8 cellular contexts compared by ENCODE assay signal in the genomic region with DNA sequence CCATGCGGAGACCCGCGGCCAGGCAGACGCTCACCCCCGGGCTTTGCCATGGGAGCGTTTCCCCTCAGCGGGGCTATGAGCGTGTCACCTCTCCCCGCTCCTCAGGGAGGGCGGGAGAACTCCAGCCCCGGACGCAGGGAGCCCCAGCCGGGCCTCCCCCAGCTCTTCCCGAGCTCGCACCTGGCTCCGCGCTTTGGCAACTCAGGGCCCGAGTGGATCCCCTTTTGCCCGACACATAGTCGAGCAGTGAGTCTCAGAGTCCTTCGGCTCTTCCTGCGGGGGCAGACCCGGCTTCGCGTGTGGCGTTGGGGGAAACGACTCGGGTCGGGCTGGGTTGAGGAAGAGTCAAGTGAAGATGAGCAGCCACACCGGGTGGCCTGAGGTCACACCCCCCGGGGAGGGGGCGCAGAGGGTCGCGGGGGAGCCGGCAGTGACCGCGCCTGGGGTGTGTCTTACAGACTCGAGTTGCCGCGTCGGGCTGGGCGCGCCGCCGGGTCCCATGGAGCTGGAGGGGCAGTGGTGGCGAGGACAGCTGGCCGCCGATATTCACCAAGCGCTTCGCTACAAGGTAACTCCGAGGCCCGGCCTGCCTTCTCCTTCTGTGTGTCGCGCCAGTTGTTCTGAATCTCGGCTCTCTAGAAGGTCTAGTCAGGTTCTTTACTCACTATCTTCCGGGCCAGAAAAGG. TPM values are rescaled to one million over a fixed set of nuclear protein-coding genes. Genes with fewer than 3 reads are reported as not detected.
DNase-seq lines count a peak whose midpoint lies in the region; ATAC-seq and TF ChIP-seq lines count a peak whose summit lies in the region.

No MANE protein-coding gene starts in this region.

- H3K9me2 ChIP-seq in SU-DHL-6 (replicated peaks; ENCODE audit: insufficient read depth, low read length) = no peaks in the 10 kb centered on the region

- H3K27me3 ChIP-seq in HUES64 (ENCODE audit: insufficient read depth, low read length) (peaks cover 12% of the 10 kb centered on the region), SU-DHL-6 (ENCODE audit: low read length) (no peaks in the 10 kb centered on the region), vagina (no peaks in the 10 kb centered on the region)

- WGBS in HUES64 = under 1% methylated on average over 56 of the region's 56 CpGs

- H3K9ac ChIP-seq in HUES64 (ENCODE audit: low read depth, low read length) (peak overlapping the region; percentile 99), SU-DHL-6 (ENCODE audit: low read length) (peak overlapping the region; percentile 85)

- peak overlapping the region; percentile 96 for H3K4me3 Mint-ChIP-seq in progenitor cell of endocrine pancreas (ENCODE audit: low read depth)

- peaks cover 18% of the 10 kb centered on the region for H3K36me3 Mint-ChIP-seq in progenitor cell of endocrine pancreas (ENCODE audit: insufficient read depth)

- TF ChIP-seq CTCF in SU-DHL-6 (IDR thresholded peaks at IDR 0.05; ENCODE audit: insufficient read depth, low read length, poor library complexity, severe bottlenecking) = no peak
- TF ChIP-seq CTCF in progenitor cell of endocrine pancreas (IDR thresholded peaks at IDR 0.05; ENCODE audit: unreplicated experiment) = no peak
- no peak for TF ChIP-seq CTCF in vagina (IDR thresholded peaks at IDR 0.05)

- DNase-seq in ELR (ENCODE audit: low read depth) (peak; percentile 64), amygdala (lab: John Stamatoyannopoulos, UW) (peak in 42 of 56 donors; percentile 5 to 71 (median 36)), left ventricle myocardium superior (peak; percentile 65), progenitor cell of endocrine pancreas (ENCODE audit: low spot score, unreplicated experiment) (peak; percentile 39), vagina (ENCODE audit: extremely low spot score in 2 of 2) (no peak)

- H4K20me1 ChIP-seq in SU-DHL-6 (ENCODE audit: low read depth, low read length) = no peaks in the 10 kb centered on the region

- peaks cover 9% of the 10 kb centered on the region; the same call in 1 of the 2 replicates for H3K4me1 ChIP-seq in HUES64 (ENCODE audit: insufficient read depth, low read length)
- peaks cover 20% of the 10 kb centered on the region for H3K4me1 ChIP-seq in vagina

- no peaks in the 10 kb centered on the region for H3K27me3 Mint-ChIP-seq in progenitor cell of endocrine pancreas

- H3K27ac Mint-ChIP-seq in progenitor cell of endocrine pancreas = peak overlapping the region; percentile 98

- no peak for TF ChIP-seq POLR2A in vagina (IDR thresholded peaks at IDR 0.05)

- H3K27ac ChIP-seq in HUES64 (ENCODE audit: low read depth, low read length) (peak overlapping the region; percentile 91), SU-DHL-6 (ENCODE audit: low read depth, low read length) (peak overlapping the region; percentile 46), vagina (peak overlapping the region; percentile 88)

- H3K36me3 ChIP-seq in HUES64 (ENCODE audit: insufficient read depth, low read length) (peaks cover 33% of the 10 kb centered on the region), SU-DHL-6 (ENCODE audit: low read length) (0 out of 2 replicates have a peak, but pooled peaks cover 3% of the 10 kb centered on the region), vagina (no peaks in the 10 kb centered on the region)

- H2AFZ ChIP-seq in SU-DHL-6 (ENCODE audit: low read depth, low read length, severe bottlenecking) = peak overlapping the region; percentile 98

- H3K79me2 ChIP-seq in SU-DHL-6 (ENCODE audit: insufficient read depth, low read length) = peaks cover 40% of the 10 kb centered on the region

- H3K9me3 ChIP-seq in HUES64 (ENCODE audit: insufficient read depth, low read depth, low read length) (0 out of 2 replicates have a peak, but pooled peaks cover 2% of the 10 kb centered on the region), SU-DHL-6 (ENCODE audit: insufficient read depth, low read length) (no peaks in the 10 kb centered on the region), vagina (no peaks in the 10 kb centered on the region)

- peak; percentile 59 for ATAC-seq in GM21528 (IDR thresholded peaks at IDR 0.05; ENCODE audit: low FRiP score, unreplicated experiment)
- peak; percentile 66 for ATAC-seq in left ventricle myocardium superior

- H3K4me1 Mint-ChIP-seq in progenitor cell of endocrine pancreas (ENCODE audit: low read depth) = peaks cover 30% of the 10 kb centered on the region

- intact Hi-C loops in left ventricle myocardium superior (cut with micrococcal nuclease) (no loop called here), vagina (cut with DNase I) (loop anchor here (1.0 kb wide), 1 partner anchor 43 kb away; no protein-coding TSS in a partner anchor)

- H3K4me3 ChIP-seq in HUES64 (ENCODE audit: low read length) (peak overlapping the region; percentile 96), SU-DHL-6 (ENCODE audit: insufficient read depth, low read length, poor library complexity, severe bottlenecking) (peak overlapping the region; percentile 86), vagina (peak overlapping the region; percentile 78 to 81)

- H3F3A ChIP-seq in SU-DHL-6 (ENCODE audit: insufficient read depth) = no peaks in the 10 kb centered on the region

- H3K9me3 Mint-ChIP-seq in progenitor cell of endocrine pancreas (ENCODE audit: low read depth) = no peaks in the 10 kb centered on the region

- H3K4me2 ChIP-seq in SU-DHL-6 (ENCODE audit: low read depth, low read length, poor library complexity, severe bottlenecking) = peak overlapping the region; percentile 83

RNA-seq across cellular contexts. Expression of a gene that starts 0.7 kb away (rescaled TPM):
- polyA plus RNA-seq in HUES64 (2013, experiment 1 of 2) = 32.5 TPM
- 36.7 TPM for polyA plus RNA-seq in HUES64 (2013, experiment 2 of 2)
- total RNA-seq in left ventricle myocardium superior (3.0 TPM), progenitor cell of endocrine pancreas (45.8 and 46.6 TPM in 2 replicates), vagina (6.9 TPM)

Comparison
In these comparisons a context has a peak if more than half of its experiments do, and no peak if none do; other contexts are left out.
1. DNase-seq: peak in ELR (single experiment), amygdala (42 of 56), left ventricle myocardium superior (single experiment) and progenitor cell of endocrine pancreas (single experiment); none in vagina (0 of 2).
2. Peak in every context shown above with its lines, with median percentiles within 50 percentile points of each other: H3K27ac ChIP-seq and H3K4me3 ChIP-seq.